8 cellular contexts compared by ENCODE assay signal in genomic region chr1:92957020-92957734, GRCh38.
DNase-seq lines count a peak whose midpoint lies in the region; ATAC-seq and TF ChIP-seq lines count a peak whose summit lies in the region.

No MANE protein-coding gene starts in this region.

- DNase-seq in GM12864 (ENCODE audit: low read depth) (peak; percentile 82), SHP77 treated with DMSO at 0.1 percent for 48 hours (lab: John Stamatoyannopoulos, UW) (no peak), NCI-H1048 (lab: John Stamatoyannopoulos, UW) (no peak), MV-4-11 (lab: John Stamatoyannopoulos, UW) (no peak), HUDEP-2 (lab: John Stamatoyannopoulos, UW; ENCODE audit: unreplicated experiment in 76 of 76) (no peak)
- DNase-seq in effector memory CD8-positive, alpha-beta T cell, result no peak

- H3K4me3 ChIP-seq in GM12864 (ENCODE audit: low read depth, low read length), result peak overlapping the region; percentile 8; the same call in 1 of the 2 replicates

- H3K27me3 Mint-ChIP-seq in effector memory CD8-positive, alpha-beta T cell, result no peaks in the 10 kb centered on the region

- H3K27ac Mint-ChIP-seq in effector memory CD8-positive, alpha-beta T cell, result peak overlapping the region; percentile 27 to 79

- peaks cover 19% of the 10 kb centered on the region for H3K36me3 Mint-ChIP-seq in effector memory CD8-positive, alpha-beta T cell (ENCODE audit: insufficient read depth)

- H3K4me1 Mint-ChIP-seq in effector memory CD8-positive, alpha-beta T cell (ENCODE audit: low read depth in 2 of 2), result peaks cover 41 to 62% of the 10 kb centered on the region in 2 donors

- ATAC-seq in GM19467 (IDR thresholded peaks at IDR 0.05; ENCODE audit: unreplicated experiment), result peak; percentile 23
- peak; percentile 37 for ATAC-seq in HG03439 (IDR thresholded peaks at IDR 0.05; ENCODE audit: unreplicated experiment)
- ATAC-seq in effector memory CD8-positive, alpha-beta T cell (replicated peaks), result no peak

- H3K9me3 Mint-ChIP-seq in effector memory CD8-positive, alpha-beta T cell, result no peaks in the 10 kb centered on the region

- H3K4me3 Mint-ChIP-seq in effector memory CD8-positive, alpha-beta T cell, result peak overlapping the region; percentile 13 to 46

- TF ChIP-seq CTCF in GM12864 (IDR thresholded peaks at IDR 0.05; ENCODE audit: low read depth, low read length, missing control alignments), result no peak
